Comparison of ENCODE assay signal across 22 cellular contexts in genomic region chr16:9415588-9415987, GRCh38.
A peak's percentile ranks its signal among the peaks of the same experiment; 100 is the strongest.
DNase-seq lines count a peak whose midpoint lies in the region; ATAC-seq, FAIRE-seq and TF ChIP-seq lines count a peak whose summit lies in the region.
"Had no signal": no experiment of that assay in that cellular context is flagged by ENCODE, and none has a peak within 500 bp of the region (broad histone marks: within the 10 kb centered on the region; RNA-seq: fewer than 3 reads in every experiment).

No MANE protein-coding gene starts in this region.

- no peak overlapping the region for H3K4me2 ChIP-seq in H9 (ENCODE audit: insufficient read depth, insufficient read length, low read length)

- no peak overlapping the region for H3K23ac ChIP-seq in H9 (ENCODE audit: insufficient read length, low read depth, low read length)

- H3K4me1 Mint-ChIP-seq in H9 (peaks cover 6% of the 10 kb centered on the region in 2 experiments; a peak in 2 of 4 replicates), endodermal cell (no peaks in the 10 kb centered on the region)
- H3K4me1 Mint-ChIP-seq: CD8-positive, alpha-beta memory T cell had no signal

- H3K4me3 Mint-ChIP-seq in H9 (no peak overlapping the region), endodermal cell (no peak overlapping the region)
- H3K4me3 Mint-ChIP-seq: CD8-positive, alpha-beta memory T cell had no signal

- WGBS in H9 (ENCODE audit: extremely low coverage, insufficient read length, low lambda C conversion rate), result no CpG with 5 or more reads among the region's 4 CpGs
- 88 to 100% methylated on average over 1 to 4 of the region's 4 CpGs for WGBS in endodermal cell (ENCODE audit: insufficient coverage in 1 of 2, insufficient read length in 1 of 2), 2 experiments
- WGBS in pancreas, 2 donors, result 73 to 75% methylated on average over 4 of the region's 4 CpGs

- H3K79me2 ChIP-seq in H9 (ENCODE audit: insufficient read depth, low read length), result no peaks in the 10 kb centered on the region

- H3K4me3 ChIP-seq in endodermal cell (ENCODE audit: low read length) (no peak overlapping the region), pancreas (no peak overlapping the region)
- H3K4me3 ChIP-seq: GM12878, MG63, Peyer's patch, SJCRH30 had no signal

- H4K8ac ChIP-seq in H9 (replicated peaks; ENCODE audit: insufficient read length, low read depth, low read length), result no peak overlapping the region

- intact Hi-C loops in pancreas (cut with DNase I), result no loop called here

- no peak overlapping the region for H4K91ac ChIP-seq in H9 (ENCODE audit: insufficient read length, low read depth, low read length)

- H3K36me3 ChIP-seq in endodermal cell (ENCODE audit: control insufficient read depth, insufficient read depth, low read length) (no peaks in the 10 kb centered on the region), pancreas (no peaks in the 10 kb centered on the region)
- H3K36me3 ChIP-seq: MG63, Peyer's patch, SJCRH30 had no signal

- no peak overlapping the region for H3K27ac ChIP-seq in H9 (ENCODE audit: insufficient read length, low read depth, low read length)
- no peak overlapping the region for H3K27ac ChIP-seq in endodermal cell (ENCODE audit: low read depth, low read length)
- H3K27ac ChIP-seq in pancreas, result no peak overlapping the region
- H3K27ac ChIP-seq: Peyer's patch, SJCRH30 had no signal

- H3K23me2 ChIP-seq in H9 (ENCODE audit: insufficient read length, low read depth, low read length, poor library complexity, severe bottlenecking), result peaks cover 3% of the 10 kb centered on the region

- H3K4me1 ChIP-seq in H9 (ENCODE audit: insufficient read depth, low read length) (no peaks in the 10 kb centered on the region), endodermal cell (ENCODE audit: control insufficient read depth, insufficient read depth, low read length) (no peaks in the 10 kb centered on the region), pancreas (peaks cover 0 to 11% (median 9%) of the 10 kb centered on the region in 3 donors)
- H3K4me1 ChIP-seq: Peyer's patch, SJCRH30 had no signal

- ATAC-seq in pancreas, result no peak
- ATAC-seq in HG02840 (IDR thresholded peaks at IDR 0.05; ENCODE audit: low FRiP score, unreplicated experiment), result no peak
- no peak for ATAC-seq in HG02798 (IDR thresholded peaks at IDR 0.05; ENCODE audit: poor library complexity, unreplicated experiment)
- ATAC-seq: GM12878 had no signal

- H3T11ph ChIP-seq in H9 (ENCODE audit: low read length), result no peak overlapping the region

- H2BK15ac ChIP-seq in H9 (ENCODE audit: low read depth, low read length), result no peak overlapping the region

- DNase-seq in NCI-H524 (lab: John Stamatoyannopoulos, UW), result peak; percentile 6 to 7
- no peak for DNase-seq in NCI-H524 treated with DMSO at 0.1 percent for 48 hours (lab: John Stamatoyannopoulos, UW)
- DNase-seq in H9, result peak; percentile 36
- DNase-seq in endodermal cell, result peak; percentile 58
- no peak for DNase-seq in pancreas
- DNase-seq: AML-193; C1 segment of cervical spinal cord; CD8-positive, alpha-beta memory T cell; DMS79 treated with DMSO at 0.1 percent for 48 hours; Kasumi-1; MG63; NCI-H1417; NCI-H1694 treated with DMSO at 0.1 percent for 48 hours; NCI-H2107; NCI-H446 treated with DMSO at 0.1 percent for 48 hours; NCI-H82; Peyer's patch; SJCRH30 had no signal

- no peak overlapping the region for H2BK20ac ChIP-seq in H9 (ENCODE audit: low read depth, low read length, poor library complexity, severe bottlenecking)

- no peak overlapping the region for H3K56ac ChIP-seq in H9 (ENCODE audit: insufficient read length, low read depth, low read length)

- H2AFZ ChIP-seq in H9 (ENCODE audit: low read length), result no peak overlapping the region

- no peaks in the 10 kb centered on the region for H4K20me1 ChIP-seq in H9 (ENCODE audit: control insufficient read depth, insufficient read depth, insufficient read length)

- H3K36me3 Mint-ChIP-seq in H9 (ENCODE audit: insufficient read depth in 1 of 3, low read depth in 3 of 3), result peaks cover 6 to 9% (median 7%) of the 10 kb centered on the region in 3 experiments; a peak in 6 of 7 replicates
- no peaks in the 10 kb centered on the region for H3K36me3 Mint-ChIP-seq in endodermal cell (ENCODE audit: low read depth)
- H3K36me3 Mint-ChIP-seq: CD8-positive, alpha-beta memory T cell had no signal

- no peak overlapping the region for H2BK120ac ChIP-seq in H9 (ENCODE audit: low read depth, low read length, poor library complexity, severe bottlenecking)

- no peak overlapping the region for H3K9ac ChIP-seq in H9 (ENCODE audit: extremely low read depth, insufficient read length, low read length)
- H3K9ac ChIP-seq in endodermal cell (ENCODE audit: extremely low read depth, low read length, poor library complexity, severe bottlenecking), result no peak overlapping the region

- H3K9me3 ChIP-seq in H9 (ENCODE audit: control insufficient read depth, low read depth, low read length), result peaks cover 9% of the 10 kb centered on the region
- peaks cover 11% of the 10 kb centered on the region for H3K9me3 ChIP-seq in endodermal cell (ENCODE audit: control insufficient read depth, low read length)
- no peaks in the 10 kb centered on the region for H3K9me3 ChIP-seq in pancreas
- H3K9me3 ChIP-seq: MG63, Peyer's patch, SJCRH30 had no signal

- no peaks in the 10 kb centered on the region for H3K27me3 Mint-ChIP-seq in H9 (ENCODE audit: low read depth)
- peaks cover 4% of the 10 kb centered on the region for H3K27me3 Mint-ChIP-seq in endodermal cell (ENCODE audit: insufficient read depth)

- TF ChIP-seq CTCF in H9 (conservative IDR thresholded peaks at IDR 0.05) (peak; percentile 37; the same call in 2 of the 3 replicates), endodermal cell (conservative IDR thresholded peaks at IDR 0.05) (peak; percentile 60), pancreas (IDR thresholded peaks at IDR 0.05) (no peak)

- FAIRE-seq in pancreas (lab: Jason Lieb, UNC), result no peak
- FAIRE-seq: GM12878, H1 had no signal

- no peaks in the 10 kb centered on the region for H3K79me1 ChIP-seq in H9 (ENCODE audit: insufficient read depth, low read depth, low read length, poor library complexity, severe bottlenecking)

- no peak overlapping the region for H3K4ac ChIP-seq in H9 (ENCODE audit: low read depth, low read length)

- H4K5ac ChIP-seq in H9 (ENCODE audit: insufficient read length, low read depth, low read length), result no peak overlapping the region

- no peak overlapping the region for H3K18ac ChIP-seq in H9 (ENCODE audit: insufficient read length, low read depth, low read length)

- H2BK5ac ChIP-seq in H9 (ENCODE audit: insufficient read length, low read length), result no peak overlapping the region

- H3K9me3 Mint-ChIP-seq in H9, result peaks cover 8% of the 10 kb centered on the region in 2 experiments
- H3K9me3 Mint-ChIP-seq in endodermal cell, result peaks cover 16% of the 10 kb centered on the region

- H2AK5ac ChIP-seq in H9 (ENCODE audit: insufficient read length, low read length), result no peak overlapping the region

- H3K27me3 ChIP-seq in H9 (ENCODE audit: insufficient read depth, low read length) (no peaks in the 10 kb centered on the region; the same call in 1 of the 2 replicates), endodermal cell (ENCODE audit: control insufficient read depth, insufficient read depth, low read length, poor library complexity, severe bottlenecking) (no peaks in the 10 kb centered on the region), pancreas (no peaks in the 10 kb centered on the region)
- H3K27me3 ChIP-seq: Peyer's patch, SJCRH30 had no signal

- H2BK12ac ChIP-seq in H9 (ENCODE audit: insufficient read length, low read depth, low read length), result no peak overlapping the region

- no peak overlapping the region for H3K14ac ChIP-seq in H9 (ENCODE audit: insufficient read depth, low read length)

- H3K27ac Mint-ChIP-seq in H9, result no peak overlapping the region
- H3K27ac Mint-ChIP-seq in endodermal cell, result no peak overlapping the region
- H3K27ac Mint-ChIP-seq: CD8-positive, alpha-beta memory T cell had no signal

Comparison
In these comparisons a context has a peak if more than half of its experiments do, and no peak if none do; other contexts are left out.
1. DNase-seq: peak in NCI-H524 (2 of 2), H9 (single experiment) and endodermal cell (single experiment); none in NCI-H524 treated with DMSO at 0.1 percent for 48 hours (single experiment) and pancreas (0 of 6).
2. CTCF ChIP-seq: peak in H9 (single experiment) and endodermal cell (single experiment); none in pancreas (0 of 4).